21 cellular contexts compared by ENCODE assay signal in the genomic region with DNA sequence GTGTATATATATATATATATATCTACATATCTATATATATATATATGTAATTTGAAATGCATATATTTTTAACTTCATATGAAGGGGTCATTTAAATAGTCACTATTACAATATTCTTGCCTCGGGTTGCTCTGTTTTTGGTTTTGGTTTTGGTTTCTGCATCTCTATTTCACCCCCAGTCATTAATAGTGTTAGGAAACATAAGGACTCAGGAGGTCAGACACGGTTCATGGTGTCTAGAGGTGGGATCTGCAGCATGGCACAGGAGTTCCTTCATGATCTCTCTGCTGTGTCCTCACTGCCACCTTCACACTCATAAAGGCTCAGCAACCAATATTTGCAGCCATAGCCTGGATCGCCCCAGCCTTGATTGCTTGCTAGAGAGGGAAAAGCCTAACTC. TPM values are rescaled to one million over a fixed set of nuclear protein-coding genes. Genes with fewer than 3 reads are reported as not detected.
"Had no signal": no experiment of that assay in that cellular context is flagged by ENCODE, and none has a peak within 500 bp of the region (broad histone marks: within the 10 kb centered on the region; RNA-seq: fewer than 3 reads in every experiment).

No MANE protein-coding gene starts in this region.

- ATAC-seq: body of pancreas; esophagus mucosa; left lung; stimulated activated effector memory CD8-positive, alpha-beta T cell treated with anti-CD3 and anti-CD28 coated beads, Interleukin-12 subunit alpha, Interleukin-12 subunit beta, amount 100 ng/mL, for 72 hours had no signal

- H3K4me3 Mint-ChIP-seq: stimulated activated effector memory CD8-positive, alpha-beta T cell treated with anti-CD3 and anti-CD28 coated beads, Interleukin-12 subunit alpha, Interleukin-12 subunit beta, amount 100 ng/mL, for 72 hours had no signal

- H3K27ac Mint-ChIP-seq: stimulated activated effector memory CD8-positive, alpha-beta T cell treated with anti-CD3 and anti-CD28 coated beads, Interleukin-12 subunit alpha, Interleukin-12 subunit beta, amount 100 ng/mL, for 72 hours had no signal

- H3K27me3 ChIP-seq: body of pancreas, colonic mucosa, left lung had no signal

- H3K4me1 Mint-ChIP-seq: naive B cell had no signal

- H3K4me3 ChIP-seq: body of pancreas, colonic mucosa, hepatocyte, left lung, tibial artery had no signal

- H3K4me2 ChIP-seq: hepatocyte had no signal

- H2AFZ ChIP-seq: hepatocyte had no signal

- H3K36me3 ChIP-seq: colonic mucosa had no signal

- H3K27ac ChIP-seq: body of pancreas, colonic mucosa, hepatocyte, left lung, tibial artery had no signal

- H3K4me1 ChIP-seq: body of pancreas, colonic mucosa, left lung, tibial artery had no signal

- H3K79me2 ChIP-seq: hepatocyte had no signal

- DNase-seq: activated CD4-positive, alpha-beta T cell treated with anti-CD3 and anti-CD28 coated beads, Interleukin-2, amount 50 U/mL, for 4 hours; activated CD4-positive, CD25-positive, alpha-beta regulatory T cell; activated CD8-positive, alpha-beta memory T cell treated with anti-CD3 and anti-CD28 coated beads, Interleukin-2, amount 50 U/mL, for 48 hours; activated naive CD4-positive, alpha-beta T cell treated with anti-CD3 and anti-CD28 coated beads, Interleukin-2, amount 50 U/mL, for 16 hours; amygdala; body of pancreas; central memory CD4-positive, alpha-beta T cell; colonic mucosa; left lung; naive B cell; nucleus accumbens; posterior cingulate gyrus; retina; tibial artery had no signal

- H3K9me3 ChIP-seq: body of pancreas, colonic mucosa, left lung, tibial artery had no signal

- H3K9me3 Mint-ChIP-seq: naive B cell had no signal

RNA-seq across cellular contexts. Expression of gene C5orf58, which starts 16.6 kb away (rescaled TPM):
- total RNA-seq: body of pancreas; colonic mucosa; esophagus mucosa; hepatocyte; left lung; mammary epithelial cell; mononuclear cell; T-helper 2 cell treated with Interferon-gamma antibody and Interleukin-4, amounts not matched to agents 100 ng/mL and 5 ng/mL, for 36 hours had no signal
- polyA plus RNA-seq: keratinocyte, mammary epithelial cell had no signal

RNA-seq across cellular contexts. Expression of gene LCP2, which starts 48.2 kb away (rescaled TPM):
- total RNA-seq: mammary epithelial cell had no signal
- polyA plus RNA-seq: hepatocyte, keratinocyte, mammary epithelial cell had no signal
